In genomic region chr22:39545310-39546063, GRCh38 we compare ENCODE assay signal across 1 cellular context.
TF ChIP-seq lines count a peak whose summit lies in the region.

No MANE protein-coding gene starts in this region.

TF ChIP-seq in A549, 52 proteins besides CTCF, POLR2A, EP300 and RAD21 (continued from another document):
- TF ChIP-seq REST (IDR thresholded peaks at IDR 0.05) (peak; percentile 97), ZSCAN20 (CRISPR knock-in tag; IDR thresholded peaks at IDR 0.05) (0 out of 2 replicates have a peak, but pooled peaks have one; percentile 42)
